ENCODE assay signal across 25 cellular contexts in genomic region chr3:4761759-4762158, GRCh38.
"Had no signal": no experiment of that assay in that cellular context is flagged by ENCODE, and none has a peak within 500 bp of the region (broad histone marks: within the 10 kb centered on the region; RNA-seq: fewer than 3 reads in every experiment).

No MANE protein-coding gene starts in this region.

- H3K36me3 Mint-ChIP-seq: neural progenitor cell had no signal

- H3K36me3 ChIP-seq: neural progenitor cell, right atrium auricular region had no signal

- H3K27me3 ChIP-seq: neural progenitor cell, right atrium auricular region, tibial nerve had no signal

- H3K4me1 Mint-ChIP-seq: activated naive CD4-positive, alpha-beta T cell treated with anti-CD3 and anti-CD28 coated beads, Interleukin-2, amount 50 U/mL, for 24 hours had no signal

- H3K9me3 Mint-ChIP-seq: activated naive CD4-positive, alpha-beta T cell treated with anti-CD3 and anti-CD28 coated beads, Interleukin-2, amount 50 U/mL, for 24 hours had no signal

- H3K4me3 Mint-ChIP-seq: activated CD4-positive, alpha-beta memory T cell treated with anti-CD3 and anti-CD28 coated beads for 36 hours; activated naive CD4-positive, alpha-beta T cell treated with anti-CD3 and anti-CD28 coated beads, Interleukin-2, amount 50 U/mL, for 24 hours; activated naive CD8-positive, alpha-beta T cell treated with anti-CD3 and anti-CD28 coated beads, Interleukin-2, amount 50 U/mL, for 24 hours; activated T-cell treated with anti-CD3 and anti-CD28 coated beads, Interleukin-2, amount 50 U/mL, for 4 hours; natural killer cell; neural progenitor cell had no signal

- H3K9me3 ChIP-seq: right atrium auricular region had no signal

- H3K27ac ChIP-seq: neural progenitor cell, right atrium auricular region, tibial nerve, VCaP had no signal

- H3K27ac Mint-ChIP-seq: activated CD4-positive, alpha-beta memory T cell treated with anti-CD3 and anti-CD28 coated beads for 36 hours; activated naive CD4-positive, alpha-beta T cell treated with anti-CD3 and anti-CD28 coated beads, Interleukin-2, amount 50 U/mL, for 24 hours; activated naive CD8-positive, alpha-beta T cell treated with anti-CD3 and anti-CD28 coated beads, Interleukin-2, amount 50 U/mL, for 24 hours; activated T-helper 2 cell treated with anti-CD3 and anti-CD28 coated beads, Interferon-gamma antibody, Interleukin-2, Interleukin-4, amounts not matched to agents 10 μg/mL and 5 μg/mL and 100 μg/mL, durations not matched to agents 14 hours and 24 hours and 36 hours; natural killer cell; neural progenitor cell had no signal

- DNase-seq: activated CD4-positive, alpha-beta memory T cell treated with anti-CD3 and anti-CD28 coated beads for 36 hours; activated CD4-positive, alpha-beta T cell treated with anti-CD3 and anti-CD28 coated beads for 48 hours; activated naive CD8-positive, alpha-beta T cell treated with anti-CD3 and anti-CD28 coated beads, Interleukin-2, amount 50 U/mL, for 24 hours; activated T-cell treated with anti-CD3 and anti-CD28 coated beads, Interleukin-2, amount 50 U/mL, for 4 hours; amygdala; cortex of kidney; foreskin fibroblast; head of caudate nucleus; hippocampal formation; left cardiac atrium; mesenchymal stem cell; natural killer cell; stimulated activated CD4-positive, alpha-beta T cell treated with anti-CD3 and anti-CD28 coated beads, Interleukin-1b, Interleukin-23, amount 100 ng/mL, for 48 hours; stimulated activated CD4-positive, alpha-beta T cell treated with anti-CD3 and anti-CD28 coated beads, Interleukin-4, amount 100 ng/mL, for 4 hours; stimulated activated CD8-positive, alpha-beta memory T cell treated with anti-CD3 and anti-CD28 coated beads, Interleukin-4, amount 100 ng/mL, for 48 hours; stimulated activated naive CD4-positive, alpha-beta T cell; T-helper 9 cell had no signal

- ATAC-seq: activated CD4-positive, CD25-positive, alpha-beta regulatory T cell treated with anti-CD3 and anti-CD28 coated beads, Interleukin-2, amount 50 U/mL, for 24 hours; activated naive CD8-positive, alpha-beta T cell treated with anti-CD3 and anti-CD28 coated beads, Interleukin-2, amount 50 U/mL, for 24 hours; activated T-cell treated with anti-CD3 and anti-CD28 coated beads, Interleukin-2, amount 50 U/mL, for 4 hours; natural killer cell had no signal

- H3K4me1 ChIP-seq: neural progenitor cell, right atrium auricular region, tibial nerve had no signal

- H3K4me3 ChIP-seq: neural progenitor cell, right atrium auricular region, smooth muscle cell, tibial nerve had no signal

- H3K27me3 Mint-ChIP-seq: activated CD4-positive, alpha-beta memory T cell treated with anti-CD3 and anti-CD28 coated beads for 36 hours; activated naive CD4-positive, alpha-beta T cell treated with anti-CD3 and anti-CD28 coated beads, Interleukin-2, amount 50 U/mL, for 24 hours; activated naive CD8-positive, alpha-beta T cell treated with anti-CD3 and anti-CD28 coated beads, Interleukin-2, amount 50 U/mL, for 24 hours had no signal
